ENCODE assay signal across 14 cellular contexts in the genomic region with DNA sequence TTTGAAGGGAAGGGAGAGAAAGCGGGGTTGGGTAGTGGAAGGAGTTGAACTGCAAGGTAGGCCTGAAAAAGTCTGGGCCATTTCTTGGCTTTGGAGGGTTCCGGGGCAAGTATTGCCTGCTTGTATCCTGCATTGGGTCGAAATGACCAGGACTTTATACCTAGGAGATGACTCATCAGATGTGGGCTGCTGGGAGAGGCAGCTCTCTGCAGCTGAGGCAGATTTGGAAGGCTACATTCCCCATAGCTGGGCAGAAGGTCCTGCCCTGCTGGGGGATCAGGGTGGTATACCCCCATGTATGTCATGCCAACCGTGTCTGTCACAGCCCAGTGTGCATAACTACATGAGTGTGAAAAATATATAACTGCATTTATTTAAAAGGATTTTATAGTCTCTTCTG.
DNase-seq lines count a peak whose midpoint lies in the region; ATAC-seq and TF ChIP-seq lines count a peak whose summit lies in the region.
"Had no signal": no experiment of that assay in that cellular context is flagged by ENCODE, and none has a peak within 500 bp of the region (broad histone marks: within the 10 kb centered on the region; RNA-seq: fewer than 3 reads in every experiment).

No MANE protein-coding gene starts in this region.

- no peaks in the 10 kb centered on the region for H3K79me1 ChIP-seq in mesenchymal stem cell (replicated peaks; ENCODE audit: low read length, poor library complexity, severe bottlenecking)

- in situ Hi-C loops in astrocyte of the spinal cord (cut with HindIII; ENCODE audit: low sequenced_read_pairs), result no loop called here

- H3K36me3 ChIP-seq in mesenchymal stem cell (ENCODE audit: control insufficient read depth in 1 of 2, insufficient read depth in 2 of 2, low read depth in 1 of 2, low read length in 2 of 2), result no peaks in the 10 kb centered on the region
- H3K36me3 ChIP-seq: BE2C, uterus had no signal

- H3K23ac ChIP-seq in mesenchymal stem cell (ENCODE audit: low read length in 2 of 2), result no peak overlapping the region

- no peak overlapping the region for H2AK5ac ChIP-seq in mesenchymal stem cell (ENCODE audit: low read length, severe bottlenecking)

- H2AFZ ChIP-seq in mesenchymal stem cell (ENCODE audit: low read depth, low read length), result no peak overlapping the region

- no peak overlapping the region for H2BK12ac ChIP-seq in mesenchymal stem cell (ENCODE audit: low read length in 2 of 2)

- no peak for TF ChIP-seq CTCF in astrocyte of the spinal cord (IDR thresholded peaks at IDR 0.05; ENCODE audit: low read depth, low read length)

- H3K27me3 ChIP-seq in mesenchymal stem cell (ENCODE audit: control insufficient read depth in 1 of 2, insufficient read depth in 1 of 2, low read length in 2 of 2), result peaks cover 0 to 8% of the 10 kb centered on the region in 2 experiments
- H3K27me3 ChIP-seq: BE2C, uterus had no signal

- no peak overlapping the region for H3K9ac ChIP-seq in mesenchymal stem cell (ENCODE audit: low read length)

- H2BK15ac ChIP-seq in mesenchymal stem cell (ENCODE audit: low read depth, poor library complexity, severe bottlenecking), result no peak overlapping the region

- H3K4me3 ChIP-seq in astrocyte of the spinal cord (ENCODE audit: low read depth, low read length) (no peak overlapping the region), mesenchymal stem cell (ENCODE audit: insufficient read depth in 1 of 2, low read depth in 1 of 2, low read length in 2 of 2) (no peak overlapping the region)
- H3K4me3 ChIP-seq: uterus had no signal

- H2BK120ac ChIP-seq in mesenchymal stem cell (ENCODE audit: low read depth, low read length), result no peak overlapping the region

- no peak overlapping the region for H4K91ac ChIP-seq in mesenchymal stem cell (ENCODE audit: low read length)

- H3K4me1 ChIP-seq in mesenchymal stem cell (ENCODE audit: control insufficient read depth, insufficient read depth, low read depth, low read length), result peaks cover 5% of the 10 kb centered on the region
- H3K4me1 ChIP-seq: BE2C had no signal

- no peak overlapping the region for H3K27ac ChIP-seq in mesenchymal stem cell (ENCODE audit: low read length, poor library complexity, severe bottlenecking)
- H3K27ac ChIP-seq: uterus had no signal

- H3K14ac ChIP-seq in mesenchymal stem cell (ENCODE audit: low read length in 2 of 2), result no peak overlapping the region

- no peak for ATAC-seq in GM18909 (IDR thresholded peaks at IDR 0.05; ENCODE audit: poor library complexity, unreplicated experiment)
- ATAC-seq in GM21619 (IDR thresholded peaks at IDR 0.05; ENCODE audit: unreplicated experiment), result no peak
- ATAC-seq: activated naive CD8-positive, alpha-beta T cell treated with anti-CD3 and anti-CD28 coated beads, Interleukin-2, amount 50 U/mL, for 24 hours; activated T-cell treated with anti-CD3 and anti-CD28 coated beads, Interleukin-2, amount 50 U/mL, for 4 hours had no signal

- no peak overlapping the region for H3K4me2 ChIP-seq in mesenchymal stem cell (ENCODE audit: low read length, poor library complexity, severe bottlenecking)

- H2BK5ac ChIP-seq in mesenchymal stem cell (ENCODE audit: low read depth, low read length, poor library complexity, severe bottlenecking), result no peak overlapping the region

- H3K9me3 ChIP-seq in mesenchymal stem cell (ENCODE audit: control insufficient read depth, low read length), result no peaks in the 10 kb centered on the region
- H3K9me3 ChIP-seq: BE2C, uterus had no signal

- 88% methylated on average over 3 of the region's 4 CpGs for WGBS in mesenchymal stem cell

- peak; percentile 50 for DNase-seq in AG20443 (ENCODE audit: low spot score)
- peak; percentile 8 for DNase-seq in LHCN-M2 (ENCODE audit: low read depth)
- peak; percentile 15 for DNase-seq in astrocyte of the spinal cord (ENCODE audit: low read depth, low spot score)
- DNase-seq in mesenchymal stem cell, result peak; percentile 20
- no peak for DNase-seq in kidney glomerular epithelial cell (lab: John Stamatoyannopoulos, UW)
- DNase-seq in mesenteric fat pad (ENCODE audit: low spot score), result no peak
- DNase-seq: activated naive CD8-positive, alpha-beta T cell treated with anti-CD3 and anti-CD28 coated beads, Interleukin-2, amount 50 U/mL, for 24 hours; activated T-cell treated with anti-CD3 and anti-CD28 coated beads, Interleukin-2, amount 50 U/mL, for 4 hours; BE2C; dermis blood vessel endothelial cell; NCI-H2171 treated with DMSO at 0.1 percent for 48 hours; uterus had no signal

- H4K8ac ChIP-seq in mesenchymal stem cell (ENCODE audit: low read length), result no peak overlapping the region

- H3K4ac ChIP-seq in mesenchymal stem cell (ENCODE audit: low read depth in 1 of 2, low read length in 2 of 2), result no peak overlapping the region

- no peak overlapping the region for H3K18ac ChIP-seq in mesenchymal stem cell (ENCODE audit: low read depth in 1 of 2, low read length in 2 of 2)

Comparison
In these comparisons a context has a peak if more than half of its experiments do, and no peak if none do; other contexts are left out.
1. DNase-seq: peak in AG20443 (single experiment), LHCN-M2 (single experiment), astrocyte of the spinal cord (single experiment) and mesenchymal stem cell (single experiment); none in kidney glomerular epithelial cell (single experiment) and mesenteric fat pad (single experiment).